Comparison of ENCODE assay signal across 1 cellular context in the genomic region with DNA sequence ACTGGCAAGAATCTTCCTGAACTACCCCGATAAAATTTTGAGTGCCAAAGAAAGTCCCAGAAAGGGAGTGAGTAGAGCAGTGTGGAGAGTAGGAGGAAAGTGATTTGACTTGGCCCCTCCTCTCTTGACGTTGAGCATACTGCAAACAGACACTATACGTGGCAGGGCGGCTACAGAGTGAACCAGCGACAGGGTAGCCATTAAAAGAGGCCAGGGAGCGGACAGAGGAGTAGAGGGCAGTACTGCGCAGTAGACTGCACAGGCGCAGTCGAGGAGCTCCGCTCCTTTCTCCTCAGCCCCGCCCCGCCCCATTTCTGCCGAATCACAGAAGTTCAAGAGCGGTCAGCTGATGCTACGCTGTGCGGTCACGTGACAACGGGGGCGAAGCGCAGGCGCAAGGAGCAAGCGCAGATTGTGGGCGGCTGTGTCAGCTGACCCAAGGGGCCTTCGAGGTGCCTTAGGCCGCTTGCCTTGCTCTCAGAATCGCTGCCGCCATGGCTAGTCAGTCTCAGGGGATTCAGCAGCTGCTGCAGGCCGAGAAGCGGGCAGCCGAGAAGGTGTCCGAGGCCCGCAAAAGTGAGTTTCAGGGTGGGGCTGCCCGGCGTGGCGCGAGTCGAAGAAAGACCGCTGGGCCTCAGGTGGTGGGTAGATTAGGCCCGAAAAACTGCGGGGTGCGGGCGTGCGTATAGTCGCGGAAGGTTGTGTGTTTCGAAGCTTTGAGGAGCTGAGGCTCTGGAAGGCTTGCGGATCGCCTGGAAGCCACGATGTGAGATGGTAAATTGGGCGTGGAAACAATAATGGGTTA.
A peak's percentile ranks its signal among the peaks of the same experiment; 100 is the strongest.
TF ChIP-seq lines count a peak whose summit lies in the region.

A gene with protein sequence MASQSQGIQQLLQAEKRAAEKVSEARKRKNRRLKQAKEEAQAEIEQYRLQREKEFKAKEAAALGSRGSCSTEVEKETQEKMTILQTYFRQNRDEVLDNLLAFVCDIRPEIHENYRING (plus strand): TSS at position 425 of the 805 bp plus-strand sequence. CDS start 70 bp downstream, at position 495.

TF ChIP-seq in IMR-90, 13 proteins besides CTCF, POLR2A, EP300 and RAD21 (continued from another document):
- TF ChIP-seq, protein P1, sequence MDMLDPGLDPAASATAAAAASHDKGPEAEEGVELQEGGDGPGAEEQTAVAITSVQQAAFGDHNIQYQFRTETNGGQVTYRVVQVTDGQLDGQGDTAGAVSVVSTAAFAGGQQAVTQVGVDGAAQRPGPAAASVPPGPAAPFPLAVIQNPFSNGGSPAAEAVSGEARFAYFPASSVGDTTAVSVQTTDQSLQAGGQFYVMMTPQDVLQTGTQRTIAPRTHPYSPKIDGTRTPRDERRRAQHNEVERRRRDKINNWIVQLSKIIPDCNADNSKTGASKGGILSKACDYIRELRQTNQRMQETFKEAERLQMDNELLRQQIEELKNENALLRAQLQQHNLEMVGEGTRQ (IDR thresholded peaks at IDR 0.05; ENCODE audit: low read depth, low read length): peak; percentile 100
- TF ChIP-seq MXI1 (IDR thresholded peaks at IDR 0.05; ENCODE audit: borderline replicate concordance, low read depth, low read length): peak; percentile 47; the same call in 1 of the 2 replicates
TF ChIP-seq in IMR-90: peak in this region for 7.
